In genomic region chr1:212291505-212292134, GRCh38 we compare ENCODE assay signal across 1 cellular context.
TF ChIP-seq lines count a peak whose summit lies in the region.

No MANE protein-coding gene starts in this region.

TF ChIP-seq in K562, 482 proteins besides CTCF, POLR2A, EP300 and RAD21 (continued from another document):
- TF ChIP-seq DEAF1 (CRISPR knock-in tag; IDR thresholded peaks at IDR 0.05) (peak; percentile 96), SMC3 (conservative IDR thresholded peaks at IDR 0.05; ENCODE audit: insufficient read depth, low read depth, low read length) (peak; percentile 53; the same call in 1 of the 2 replicates), CHD2 (IDR thresholded peaks at IDR 0.05; ENCODE audit: low read depth, low read length) (no peak), ASH1L (IDR thresholded peaks at IDR 0.05; ENCODE audit: borderline replicate concordance, low read depth, partially characterized antibody) (no peak), ELF1 (tag; IDR thresholded peaks at IDR 0.05) (0 out of 2 replicates have a peak, but pooled peaks have one; percentile 37), HES1 (IDR thresholded peaks at IDR 0.05; ENCODE audit: low read depth) (no peak), ELF4 (CRISPR knock-in tag; IDR thresholded peaks at IDR 0.05) (0 out of 2 replicates have a peak, but pooled peaks have one; percentile 44), ZZZ3 (IDR thresholded peaks at IDR 0.05) (0 out of 2 replicates have a peak, but pooled peaks have one; percentile 18), ZNF79 (CRISPR knock-in tag; IDR thresholded peaks at IDR 0.05; ENCODE audit: low read depth) (0 out of 2 replicates have a peak, but pooled peaks have one; percentile 15), GATAD2B (IDR thresholded peaks at IDR 0.05; ENCODE audit: borderline replicate concordance) (peak; percentile 70), DIDO1 (tag; IDR thresholded peaks at IDR 0.05; ENCODE audit: low read depth) (no peak), SMAD3 (CRISPR knock-in tag; conservative IDR thresholded peaks at IDR 0.05) (0 out of 2 replicates have a peak, but pooled peaks have one; percentile 21), BRD9 (IDR thresholded peaks at IDR 0.05; ENCODE audit: low read depth, partially characterized antibody) (peak; percentile 48), POLR2H (tag; IDR thresholded peaks at IDR 0.05; ENCODE audit: low read depth) (0 out of 2 replicates have a peak, but pooled peaks have one; percentile 16), SOX6 (IDR thresholded peaks at IDR 0.05) (peak; percentile 31; the same call in 1 of the 2 replicates), HNRNPLL (IDR thresholded peaks at IDR 0.05; ENCODE audit: low read depth, low read length, poor library complexity, severe bottlenecking) (no peak), CTCFL (IDR thresholded peaks at IDR 0.05; ENCODE audit: borderline replicate concordance, insufficient read depth, low read depth, low read length, poor library complexity, severe bottlenecking) (no peak), CXXC5 (CRISPR knock-in tag; IDR thresholded peaks at IDR 0.05) (0 out of 2 replicates have a peak, but pooled peaks have one; percentile 21), JUN (IDR thresholded peaks at IDR 0.05; ENCODE audit: borderline replicate concordance, low read depth, low read length) (0 out of 2 replicates have a peak, but pooled peaks have one; percentile 23), JUN (CRISPR knock-in tag; IDR thresholded peaks at IDR 0.05; ENCODE audit: borderline replicate concordance) (no peak), PYGO2 (tag; IDR thresholded peaks at IDR 0.05) (no peak), JUND (IDR thresholded peaks at IDR 0.05; ENCODE audit: borderline replicate concordance, low read depth, low read length) (peak; percentile 45; the same call in 1 of the 2 replicates), JUND (tag; IDR thresholded peaks at IDR 0.05; ENCODE audit: borderline replicate concordance, low read depth, low read length) (peak; percentile 17; the same call in 1 of the 3 replicates), CC2D1A (IDR thresholded peaks at IDR 0.05) (peak; percentile 50; the same call in 1 of the 2 replicates), ZNF143 (CRISPR knock-in tag; IDR thresholded peaks at IDR 0.05) (no peak), ZBTB33 (CRISPR knock-in tag; IDR thresholded peaks at IDR 0.05) (0 out of 2 replicates have a peak, but pooled peaks have one; percentile 68), CEBPB (tag; IDR thresholded peaks at IDR 0.05) (no peak), U2AF2 (optimal IDR thresholded peaks at IDR 0.05; ENCODE audit: low read depth, low read length) (no peak), SRSF9 (IDR thresholded peaks at IDR 0.05; ENCODE audit: borderline replicate concordance, low read depth, low read length) (no peak), NCOA4 (IDR thresholded peaks at IDR 0.05; ENCODE audit: partially characterized antibody) (no peak), FOXK2 (conservative IDR thresholded peaks at IDR 0.05 in 1 of 2, IDR thresholded peaks at IDR 0.05 in 1 of 2; ENCODE audit: low read depth in 2 of 2) (peak; percentile 94 to 96), MCM7 (IDR thresholded peaks at IDR 0.05) (peak in 1 of 2 experiments; percentile 89; a peak in 1 of 4 replicates), SMARCE1 (IDR thresholded peaks at IDR 0.05) (0 out of 2 replicates have a peak, but pooled peaks have one; percentile 34), ARID2 (IDR thresholded peaks at IDR 0.05) (peak; percentile 93), XRCC5 (IDR thresholded peaks at IDR 0.05; ENCODE audit: low read depth, low read length) (no peak), ZSCAN29 (IDR thresholded peaks at IDR 0.05) (no peak), MNT (conservative IDR thresholded peaks at IDR 0.05) (0 out of 4 replicates have a peak, but pooled peaks of 1 of the 2 experiments have one; percentile 29), MTA1 (IDR thresholded peaks at IDR 0.05; ENCODE audit: borderline replicate concordance) (peak; percentile 72), PRMT5 (CRISPR knock-in tag; IDR thresholded peaks at IDR 0.05) (no peak), TOE1 (IDR thresholded peaks at IDR 0.05; ENCODE audit: borderline replicate concordance) (0 out of 2 replicates have a peak, but pooled peaks have one; percentile 11), TOE1 (CRISPR knock-in tag; IDR thresholded peaks at IDR 0.05; ENCODE audit: borderline replicate concordance, low read depth) (no peak), L3MBTL2 (IDR thresholded peaks at IDR 0.05) (no peak), HEY1 (CRISPR knock-in tag; IDR thresholded peaks at IDR 0.05; ENCODE audit: borderline replicate concordance) (peak; percentile 44; the same call in 1 of the 2 replicates), MAX (CRISPR knock-in tag; IDR thresholded peaks at IDR 0.05) (no peak), MCM3 (IDR thresholded peaks at IDR 0.05) (no peak), TEAD4 (IDR thresholded peaks at IDR 0.05; ENCODE audit: low read length) (peak; percentile 33; the same call in 1 of the 2 replicates), TEAD4 (CRISPR knock-in tag; IDR thresholded peaks at IDR 0.05; ENCODE audit: borderline replicate concordance) (no peak), ETV1 (tag; conservative IDR thresholded peaks at IDR 0.05; ENCODE audit: low read depth) (0 out of 2 replicates have a peak, but pooled peaks have one; percentile 44), FOXA3 (CRISPR knock-in tag; conservative IDR thresholded peaks at IDR 0.05 in 1 of 2, IDR thresholded peaks at IDR 0.05 in 1 of 2) (peak; percentile 88 to 95), ZNF232 (CRISPR knock-in tag; IDR thresholded peaks at IDR 0.05) (peak; percentile 100), NR2F6 (CRISPR knock-in tag; IDR thresholded peaks at IDR 0.05) (no peak), RAD51 (IDR thresholded peaks at IDR 0.05; ENCODE audit: borderline replicate concordance, low read depth) (no peak)
- TF ChIP-seq, protein P1, sequence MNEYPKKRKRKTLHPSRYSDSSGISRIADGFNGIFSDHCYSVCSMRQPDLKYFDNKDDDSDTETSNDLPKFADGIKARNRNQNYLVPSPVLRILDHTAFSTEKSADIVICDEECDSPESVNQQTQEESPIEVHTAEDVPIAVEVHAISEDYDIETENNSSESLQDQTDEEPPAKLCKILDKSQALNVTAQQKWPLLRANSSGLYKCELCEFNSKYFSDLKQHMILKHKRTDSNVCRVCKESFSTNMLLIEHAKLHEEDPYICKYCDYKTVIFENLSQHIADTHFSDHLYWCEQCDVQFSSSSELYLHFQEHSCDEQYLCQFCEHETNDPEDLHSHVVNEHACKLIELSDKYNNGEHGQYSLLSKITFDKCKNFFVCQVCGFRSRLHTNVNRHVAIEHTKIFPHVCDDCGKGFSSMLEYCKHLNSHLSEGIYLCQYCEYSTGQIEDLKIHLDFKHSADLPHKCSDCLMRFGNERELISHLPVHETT (CRISPR knock-in tag; conservative IDR thresholded peaks at IDR 0.05 in 1 of 2, IDR thresholded peaks at IDR 0.05 in 1 of 2): peak in 1 of 2 experiments; percentile 38; a peak in 1 of 4 replicates
